28 cellular contexts compared by ENCODE assay signal in genomic region chr2:52405958-52406357, GRCh38.
"Had no signal": no experiment of that assay in that cellular context is flagged by ENCODE, and none has a peak within 500 bp of the region (broad histone marks: within the 10 kb centered on the region; RNA-seq: fewer than 3 reads in every experiment).

No MANE protein-coding gene starts in this region.

- H3K27ac ChIP-seq: colonic mucosa, epithelial cell of prostate, foreskin keratinocyte, gastroesophageal sphincter, heart left ventricle, hepatocyte, psoas muscle, right lobe of liver, suprapubic skin, transverse colon, upper lobe of right lung, uterus had no signal

- DNase-seq: colonic mucosa; effector CD8-positive, alpha-beta T cell; endodermal cell; foreskin keratinocyte; kidney; midbrain; naive thymus-derived CD8-positive, alpha-beta T cell; nephron progenitor cell; nucleus accumbens; psoas muscle; right lobe of liver; stimulated activated CD4-positive, alpha-beta T cell treated with anti-CD3 and anti-CD28 coated beads, Interleukin-12 subunit alpha, Interleukin-12 subunit beta, amount 100 ng/mL, for 4 hours; stimulated activated CD4-positive, alpha-beta T cell treated with anti-CD3 and anti-CD28 coated beads, Interleukin-1b, Interleukin-23, amount 100 ng/mL, for 48 hours; stimulated activated CD4-positive, alpha-beta T cell treated with anti-CD3 and anti-CD28 coated beads, Interleukin-4, amount 100 ng/mL, for 1 hour; stimulated activated CD8-positive, alpha-beta memory T cell treated with anti-CD3 and anti-CD28 coated beads, Interleukin-4, amount 100 ng/mL, for 48 hours; stimulated activated naive CD4-positive, alpha-beta T cell; stimulated activated naive CD8-positive, alpha-beta T cell treated with anti-CD3 and anti-CD28 coated beads, Interleukin-15, amount 100 ng/mL, for 72 hours; transverse colon; upper lobe of right lung; uterus had no signal

- H3K36me3 ChIP-seq: colonic mucosa, gastroesophageal sphincter, heart left ventricle, right lobe of liver, suprapubic skin, transverse colon, upper lobe of right lung, uterus had no signal

- H3K79me2 ChIP-seq: hepatocyte had no signal

- H3K4me2 ChIP-seq: hepatocyte, smooth muscle cell had no signal

- H2AFZ ChIP-seq: hepatocyte had no signal

- ATAC-seq: esophagus mucosa; foreskin keratinocyte; gastroesophageal sphincter; naive thymus-derived CD8-positive, alpha-beta T cell; psoas muscle; right lobe of liver; stimulated activated naive CD8-positive, alpha-beta T cell treated with anti-CD3 and anti-CD28 coated beads, Interleukin-15, amount 100 ng/mL, for 72 hours; upper lobe of right lung had no signal

- H3K4me3 ChIP-seq: colonic mucosa, gastroesophageal sphincter, heart left ventricle, hepatocyte, lung, psoas muscle, right lobe of liver, smooth muscle cell, suprapubic skin, transverse colon, upper lobe of right lung, uterus had no signal

- H3K9me3 ChIP-seq: colonic mucosa, gastroesophageal sphincter, heart left ventricle, psoas muscle, right lobe of liver, suprapubic skin, transverse colon, upper lobe of right lung, uterus had no signal

- H3K27me3 ChIP-seq: colonic mucosa, foreskin keratinocyte, gastroesophageal sphincter, heart left ventricle, hepatocyte, right lobe of liver, suprapubic skin, transverse colon, upper lobe of right lung, uterus had no signal

- H3K4me1 ChIP-seq: colonic mucosa, foreskin keratinocyte, gastroesophageal sphincter, heart left ventricle, psoas muscle, right lobe of liver, suprapubic skin, transverse colon, upper lobe of right lung, uterus had no signal
